In the genomic region with DNA sequence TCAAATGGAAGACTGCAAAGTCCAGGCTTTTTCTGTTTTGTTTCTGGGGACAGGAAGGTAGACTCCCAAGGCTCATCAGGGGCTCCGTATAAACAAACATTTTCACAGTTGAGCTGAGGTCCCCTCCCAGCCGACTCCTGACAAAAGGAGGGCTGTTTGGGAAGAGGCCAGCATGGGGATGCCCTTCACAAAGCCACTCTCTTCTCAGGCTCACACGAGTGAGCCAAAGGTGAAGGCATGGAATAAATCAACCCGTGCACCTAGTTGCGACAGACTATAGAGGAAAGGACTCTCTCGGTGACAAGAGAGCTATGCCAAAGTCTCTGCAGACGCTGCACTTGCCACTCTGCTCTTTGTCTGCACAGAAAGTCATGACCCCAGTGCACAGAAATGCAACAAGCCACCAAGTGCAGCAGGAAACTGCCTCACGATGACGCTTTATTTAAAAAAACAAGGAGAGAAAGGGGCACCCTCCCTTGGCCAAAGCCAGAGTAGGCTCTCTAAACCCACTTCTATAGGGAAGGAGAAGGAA, we compare ENCODE assay signal across 14 cellular contexts. TPM values are rescaled to one million over a fixed set of nuclear protein-coding genes. Genes with fewer than 3 reads are reported as not detected.
DNase-seq lines count a peak whose midpoint lies in the region; ATAC-seq and TF ChIP-seq lines count a peak whose summit lies in the region.
"Had no signal": no experiment of that assay in that cellular context is flagged by ENCODE, and none has a peak within 500 bp of the region (broad histone marks: within the 10 kb centered on the region; RNA-seq: fewer than 3 reads in every experiment).

No MANE protein-coding gene starts in this region.

- H3K27ac ChIP-seq in RWPE2 (ENCODE audit: poor library complexity, severe bottlenecking) (peak overlapping the region; percentile 33), esophagus squamous epithelium (peak overlapping the region; percentile 80 to 99 (median 92)), muscle layer of colon (ENCODE audit: low read depth, low read length) (peak overlapping the region; percentile 80), subcutaneous abdominal adipose tissue (ENCODE audit: low read depth, low read length) (peak overlapping the region; percentile 37), OCI-LY7 (ENCODE audit: low read depth, low read length, poor library complexity, severe bottlenecking) (no peak overlapping the region)
- H3K27ac ChIP-seq: C4-2B, KMS-11 had no signal

- H3K4me3 ChIP-seq in RWPE2 (ENCODE audit: severe bottlenecking): no peak overlapping the region
- H3K4me3 ChIP-seq in esophagus squamous epithelium: peak overlapping the region in 2 of 4 donors; percentile 26 to 49
- peak overlapping the region in 1 of 2 donors; percentile 32 for H3K4me3 ChIP-seq in muscle layer of colon (ENCODE audit: low read depth in 1 of 2, low read length in 2 of 2)
- no peak overlapping the region for H3K4me3 ChIP-seq in subcutaneous abdominal adipose tissue (ENCODE audit: low read depth in 1 of 5, low read length in 5 of 5)
- H3K4me3 ChIP-seq in OCI-LY7 (ENCODE audit: low read depth, low read length, poor library complexity, severe bottlenecking): no peak overlapping the region

- no TSS peak for BruUV-seq in OCI-LY7 (replicated peaks; lab: Mats Ljungman, UMichigan)

- H3K27me3 ChIP-seq in RWPE2 (ENCODE audit: insufficient read depth, poor library complexity, severe bottlenecking) (no peaks in the 10 kb centered on the region), esophagus squamous epithelium (no peaks in the 10 kb centered on the region), muscle layer of colon (ENCODE audit: control insufficient read depth in 1 of 2, insufficient read depth in 2 of 2, low read length in 2 of 2) (no peaks in the 10 kb centered on the region), subcutaneous abdominal adipose tissue (ENCODE audit: control insufficient read depth in 5 of 5, insufficient read depth in 4 of 5, low read length in 5 of 5) (no peaks in the 10 kb centered on the region)

- H3K9me3 ChIP-seq in RWPE2 (ENCODE audit: severe bottlenecking): no peaks in the 10 kb centered on the region
- H3K9me3 ChIP-seq in esophagus squamous epithelium: no peaks in the 10 kb centered on the region
- H3K9me3 ChIP-seq in muscle layer of colon (ENCODE audit: low read length): no peaks in the 10 kb centered on the region
- H3K9me3 ChIP-seq in subcutaneous abdominal adipose tissue (ENCODE audit: control insufficient read depth in 5 of 5, low read length in 5 of 5): no peaks in the 10 kb centered on the region
- H3K9me3 ChIP-seq in OCI-LY7 (ENCODE audit: low read length): no peaks in the 10 kb centered on the region

- H4K20me1 ChIP-seq in OCI-LY7 (ENCODE audit: insufficient read depth, low read length): no peaks in the 10 kb centered on the region

- no peak for TF ChIP-seq CTCF in RWPE2 (IDR thresholded peaks at IDR 0.05; ENCODE audit: poor library complexity, severe bottlenecking)
- no peak for TF ChIP-seq CTCF in esophagus squamous epithelium (IDR thresholded peaks at IDR 0.05)
- TF ChIP-seq CTCF in OCI-LY7 (conservative IDR thresholded peaks at IDR 0.05; ENCODE audit: low read length): no peak

- H3K79me2 ChIP-seq in OCI-LY7 (ENCODE audit: insufficient read depth, low read depth, low read length): no peaks in the 10 kb centered on the region

- no peak overlapping the region for H2AFZ ChIP-seq in OCI-LY7 (ENCODE audit: low read length)

- H3K9me2 ChIP-seq in OCI-LY7 (ENCODE audit: insufficient read depth, low read length): no peaks in the 10 kb centered on the region

- intact Hi-C loops in esophagus squamous epithelium (cut with DNase I): no loop called here
- intact Hi-C loops in OCI-LY7 (cut with micrococcal nuclease; ENCODE audit: unreplicated experiment): no loop called here

- POLR2A ChIA-PET in OCI-LY7 (lab: Charles Lee): no interaction called here

- no peak for TF ChIP-seq POLR2A in esophagus squamous epithelium (IDR thresholded peaks at IDR 0.05)

- WGBS in esophagus squamous epithelium, 2 donors: 21 to 23% methylated on average over 5 to 9 of the region's 9 CpGs

- CTCF ChIA-PET in OCI-LY7 (lab: Charles Lee; ENCODE audit: unreplicated experiment): no interaction called here

- no peak for ATAC-seq in RWPE2 (ENCODE audit: low read depth)
- ATAC-seq in activated CD4-positive, CD25-positive, alpha-beta regulatory T cell treated with anti-CD3 and anti-CD28 coated beads, Interleukin-2, amount 50 U/mL, for 24 hours: no peak

- H3K9ac ChIP-seq in muscle layer of colon (ENCODE audit: low read length) (no peak overlapping the region), subcutaneous abdominal adipose tissue (ENCODE audit: low read length in 5 of 5) (no peak overlapping the region)
- H3K9ac ChIP-seq: KMS-11 had no signal

- H3K36me3 ChIP-seq in RWPE2 (ENCODE audit: low read depth): peaks cover 98% of the 10 kb centered on the region
- peaks cover 30 to 92% (median 38%) of the 10 kb centered on the region in 3 donors for H3K36me3 ChIP-seq in esophagus squamous epithelium
- peaks cover 52% of the 10 kb centered on the region for H3K36me3 ChIP-seq in muscle layer of colon (ENCODE audit: insufficient read depth, low read length)
- H3K36me3 ChIP-seq in subcutaneous abdominal adipose tissue (ENCODE audit: control insufficient read depth in 5 of 5, insufficient read depth in 5 of 5, low read length in 5 of 5): peaks cover 15 to 87% (median 75%) of the 10 kb centered on the region in 5 donors
- H3K36me3 ChIP-seq in OCI-LY7 (ENCODE audit: insufficient read depth, low read length): no peaks in the 10 kb centered on the region

- no peak overlapping the region for H3K4me2 ChIP-seq in OCI-LY7 (ENCODE audit: low read length)
- H3K4me2 ChIP-seq: KMS-11 had no signal

- H3K4me1 ChIP-seq in RWPE2 (ENCODE audit: insufficient read depth, poor library complexity, severe bottlenecking) (peaks cover 11% of the 10 kb centered on the region), esophagus squamous epithelium (peaks cover 47 to 100% (median 79%) of the 10 kb centered on the region in 3 donors), muscle layer of colon (ENCODE audit: insufficient read depth, low read length) (peaks cover 70% of the 10 kb centered on the region), subcutaneous abdominal adipose tissue (ENCODE audit: control insufficient read depth in 5 of 5, insufficient read depth in 5 of 5, low read length in 5 of 5) (peaks cover 15 to 45% (median 38%) of the 10 kb centered on the region in 5 donors), OCI-LY7 (ENCODE audit: insufficient read depth, low read length, poor library complexity, severe bottlenecking) (no peaks in the 10 kb centered on the region)

- DNase-seq in RWPE2 (ENCODE audit: low spot score): no peak
- DNase-seq in esophagus squamous epithelium (lab: John Stamatoyannopoulos, UW): no peak
- DNase-seq in NOMO-1 (lab: John Stamatoyannopoulos, UW; ENCODE audit: unreplicated experiment in 2 of 2): no peak
- DNase-seq in OCI-LY7 (ENCODE audit: low spot score): no peak
- DNase-seq in NCI-H2029 treated with DMSO at 0.1 percent for 48 hours (lab: John Stamatoyannopoulos, UW): no peak
- DNase-seq: activated naive CD4-positive, alpha-beta T cell treated with anti-CD3 and anti-CD28 coated beads, Interleukin-2, amount 50 U/mL, for 16 hours; GDM1; NCI-H1930; T-helper 2 cell had no signal

RNA-seq across cellular contexts. Expression of a gene that starts 21.1 kb away (rescaled TPM):
- 100 to 1,000 TPM in 3 of 4 donors, 10 to 100 TPM in 1; 89.6 to 182 (median 123) TPM for total RNA-seq in esophagus squamous epithelium
- total RNA-seq in OCI-LY7 (2014; rRNA removed; shearing (Covaris generic)): 0.28 and 0.32 TPM in 2 replicates
- 0.67 and 1.7 TPM in 2 replicates for total RNA-seq in OCI-LY7 (2022)

Comparison
In these comparisons a context has a peak if more than half of its experiments do, and no peak if none do; other contexts are left out.
1. RNA of a gene that starts 21.1 kb away (total RNA-seq): 89.6 to 182 TPM in esophagus squamous epithelium; 0.28 to 1.7 TPM in OCI-LY7; every median in the first group is over 10 times any median in the second.